In genomic region chr5:15951126-15951525, GRCh38 we compare ENCODE assay signal across 30 cellular contexts.
"Had no signal": no experiment of that assay in that cellular context is flagged by ENCODE, and none has a peak within 500 bp of the region (broad histone marks: within the 10 kb centered on the region; RNA-seq: fewer than 3 reads in every experiment).

No MANE protein-coding gene starts in this region.

- H3K9me3 ChIP-seq: neutrophil, pancreas, prostate gland, suprapubic skin, testis, tibial artery, transverse colon, upper lobe of right lung, uterus had no signal

- H3K4me3 Mint-ChIP-seq: naive thymus-derived CD8-positive, alpha-beta T cell; natural killer cell treated with Interleukin-12 subunit alpha and Interleukin-12 subunit beta and Interleukin-15 and Interleukin-18, amount 100 ng/mL, for 72 hours; nephron progenitor cell; neural crest cell; stimulated activated memory B cell treated with anti-CD40 and anti-IgM and Interleukin-4, amounts not matched to agents 10 μg/mL and 1 μg/mL and 100 μg/mL, for 72 hours; stimulated activated naive CD8-positive, alpha-beta T cell treated with anti-CD3 and anti-CD28 coated beads, Interleukin-15, amount 100 ng/mL, for 72 hours; type B pancreatic cell had no signal

- H3K27ac ChIP-seq: neutrophil, pancreas, prostate gland, skin epidermis, spleen, suprapubic skin, testis, tibial artery, transverse colon, upper lobe of right lung, uterus had no signal

- H3K36me3 Mint-ChIP-seq: natural killer cell treated with Interleukin-12 subunit alpha and Interleukin-12 subunit beta and Interleukin-15 and Interleukin-18, amount 100 ng/mL, for 72 hours; stimulated activated memory B cell treated with anti-CD40 and anti-IgM and Interleukin-4, amounts not matched to agents 10 μg/mL and 1 μg/mL and 100 μg/mL, for 72 hours had no signal

- DNase-seq: naive thymus-derived CD8-positive, alpha-beta T cell; nephron progenitor cell; nucleus accumbens; pancreas; right cardiac atrium; spleen; stimulated activated CD4-positive, alpha-beta T cell treated with anti-CD3 and anti-CD28 coated beads, Interleukin-12 subunit alpha, Interleukin-12 subunit beta, amount 100 ng/mL, for 4 hours; stimulated activated CD4-positive, alpha-beta T cell treated with anti-CD3 and anti-CD28 coated beads, Interleukin-1b, Interleukin-23, amount 100 ng/mL, for 48 hours; stimulated activated CD4-positive, alpha-beta T cell treated with anti-CD3 and anti-CD28 coated beads, Interleukin-4, amount 100 ng/mL, for 1 hour; stimulated activated CD4-positive, alpha-beta T cell treated with anti-CD3 and anti-CD28 coated beads, Interleukin-4, amount 100 ng/mL, for 4 hours; stimulated activated CD8-positive, alpha-beta memory T cell treated with anti-CD3 and anti-CD28 coated beads, Interleukin-4, amount 100 ng/mL, for 48 hours; stimulated activated naive CD4-positive, alpha-beta T cell; stimulated activated naive CD8-positive, alpha-beta T cell treated with anti-CD3 and anti-CD28 coated beads, Interleukin-15, amount 100 ng/mL, for 72 hours; stimulated activated naive CD8-positive, alpha-beta T cell treated with anti-CD3 and anti-CD28 coated beads, Interleukin-15, Interleukin-2, amounts not matched to agents 100 U/mL and 50 U/mL, for 24 hours; substantia nigra; testis; tibial artery; transverse colon; upper lobe of right lung; uterus had no signal

- H3K27me3 ChIP-seq: neutrophil, pancreas, spleen, suprapubic skin, testis, tibial artery, transverse colon, upper lobe of right lung, uterus had no signal

- H3K4me1 Mint-ChIP-seq: naive thymus-derived CD8-positive, alpha-beta T cell; nephron progenitor cell; neural crest cell; stimulated activated memory B cell treated with anti-CD40 and anti-IgM and Interleukin-4, amounts not matched to agents 10 μg/mL and 1 μg/mL and 100 μg/mL, for 72 hours; stimulated activated naive CD8-positive, alpha-beta T cell treated with anti-CD3 and anti-CD28 coated beads, Interleukin-15, amount 100 ng/mL, for 72 hours had no signal

- H3K27ac Mint-ChIP-seq: naive thymus-derived CD8-positive, alpha-beta T cell; natural killer cell treated with Interleukin-12 subunit alpha and Interleukin-12 subunit beta and Interleukin-15 and Interleukin-18, amount 100 ng/mL, for 72 hours; nephron progenitor cell; stimulated activated memory B cell treated with anti-CD40 and anti-IgM and Interleukin-4, amounts not matched to agents 10 μg/mL and 1 μg/mL and 100 μg/mL, for 72 hours; stimulated activated naive CD8-positive, alpha-beta T cell treated with anti-CD3 and anti-CD28 coated beads, Interleukin-15, amount 100 ng/mL, for 72 hours; type B pancreatic cell had no signal

- H3K36me3 ChIP-seq: neutrophil, pancreas, prostate gland, spleen, suprapubic skin, tibial artery, transverse colon, upper lobe of right lung, uterus had no signal

- H3K27me3 Mint-ChIP-seq: natural killer cell treated with Interleukin-12 subunit alpha and Interleukin-12 subunit beta and Interleukin-15 and Interleukin-18, amount 100 ng/mL, for 72 hours; stimulated activated memory B cell treated with anti-CD40 and anti-IgM and Interleukin-4, amounts not matched to agents 10 μg/mL and 1 μg/mL and 100 μg/mL, for 72 hours; stimulated activated naive CD8-positive, alpha-beta T cell treated with anti-CD3 and anti-CD28 coated beads, Interleukin-15, amount 100 ng/mL, for 72 hours; type B pancreatic cell had no signal

- H3K9me3 Mint-ChIP-seq: nephron progenitor cell, neural crest cell had no signal

- ATAC-seq: naive thymus-derived CD8-positive, alpha-beta T cell; natural killer cell treated with Interleukin-12 subunit alpha and Interleukin-12 subunit beta and Interleukin-15 and Interleukin-18, amount 100 ng/mL, for 72 hours; pancreas; right cardiac atrium; sciatic nerve; stimulated activated memory B cell treated with anti-CD40 and anti-IgM and Interleukin-4, amounts not matched to agents 10 μg/mL and 1 μg/mL and 100 μg/mL, for 72 hours; stimulated activated naive CD8-positive, alpha-beta T cell treated with anti-CD3 and anti-CD28 coated beads, Interleukin-15, amount 100 ng/mL, for 72 hours; stimulated activated naive CD8-positive, alpha-beta T cell treated with anti-CD3 and anti-CD28 coated beads, Interleukin-15, Interleukin-2, amounts not matched to agents 100 U/mL and 50 U/mL, for 24 hours; upper lobe of right lung had no signal

- H3K4me3 ChIP-seq: pancreas, prostate gland, skin epidermis, smooth muscle cell, spleen, suprapubic skin, testis, tibial artery, transverse colon, upper lobe of right lung, uterus had no signal

- H3K4me1 ChIP-seq: pancreas, prostate gland, spleen, suprapubic skin, testis, tibial artery, transverse colon, upper lobe of right lung, uterus had no signal
